ENCODE assay signal across 14 cellular contexts in genomic region chr4:184457530-184458249, GRCh38. TPM values are rescaled to one million over a fixed set of nuclear protein-coding genes. Genes with fewer than 3 reads are reported as not detected.
DNase-seq lines count a peak whose midpoint lies in the region; ATAC-seq lines count a peak whose summit lies in the region.
"Had no signal": no experiment of that assay in that cellular context is flagged by ENCODE, and none has a peak within 500 bp of the region (broad histone marks: within the 10 kb centered on the region; RNA-seq: fewer than 3 reads in every experiment).

No MANE protein-coding gene starts in this region.

- peak; percentile 34 for ATAC-seq in HG03521 (IDR thresholded peaks at IDR 0.05; ENCODE audit: unreplicated experiment)
- no peak for ATAC-seq in central memory CD8-positive, alpha-beta T cell (replicated peaks; ENCODE audit: extremely low read depth, poor library complexity, severe bottlenecking)
- peak; percentile 59 to 65 for ATAC-seq in stimulated activated naive B cell treated with anti-CD40 and anti-IgM and Interleukin-4, amounts not matched to agents 10 μg/mL and 1 μg/mL and 100 μg/mL, for 72 hours (replicated peaks)
- ATAC-seq in GM19463 (IDR thresholded peaks at IDR 0.05; ENCODE audit: unreplicated experiment), result no peak
- no peak for ATAC-seq in GM19455 (IDR thresholded peaks at IDR 0.05; ENCODE audit: unreplicated experiment)
- ATAC-seq: foreskin keratinocyte had no signal

- no peaks in the 10 kb centered on the region for H3K9me3 Mint-ChIP-seq in activated naive CD8-positive, alpha-beta T cell (ENCODE audit: low read depth)
- H3K9me3 Mint-ChIP-seq in activated naive CD8-positive, alpha-beta T cell treated with anti-CD3 and anti-CD28 coated beads for 36 hours, result no peaks in the 10 kb centered on the region
- no peaks in the 10 kb centered on the region for H3K9me3 Mint-ChIP-seq in central memory CD8-positive, alpha-beta T cell
- H3K9me3 Mint-ChIP-seq in stimulated activated naive B cell treated with anti-CD40 and anti-IgM and Interleukin-4, amounts not matched to agents 10 μg/mL and 1 μg/mL and 100 μg/mL, for 72 hours, result no peaks in the 10 kb centered on the region

- DNase-seq in activated naive CD8-positive, alpha-beta T cell treated with anti-CD3 and anti-CD28 coated beads for 36 hours, result no peak
- no peak for DNase-seq in central memory CD8-positive, alpha-beta T cell (ENCODE audit: low spot score in 2 of 2)
- DNase-seq in stimulated activated naive B cell treated with anti-CD40 and anti-IgM and Interleukin-4, amounts not matched to agents 10 μg/mL and 1 μg/mL and 100 μg/mL, for 72 hours, result no peak
- DNase-seq in NCI-H446 treated with DMSO at 0.1 percent for 48 hours (lab: John Stamatoyannopoulos, UW), result no peak
- DNase-seq: AML-193; central memory CD4-positive, alpha-beta T cell; foreskin keratinocyte; mesenchymal stem cell; NCI-H1436; stomach had no signal

- H3K27ac Mint-ChIP-seq in activated naive CD8-positive, alpha-beta T cell, result peak overlapping the region; percentile 91
- H3K27ac Mint-ChIP-seq in activated naive CD8-positive, alpha-beta T cell treated with anti-CD3 and anti-CD28 coated beads for 36 hours, result no peak overlapping the region
- peak overlapping the region; percentile 81 for H3K27ac Mint-ChIP-seq in central memory CD8-positive, alpha-beta T cell (ENCODE audit: low read depth)
- peak overlapping the region; percentile 72 for H3K27ac Mint-ChIP-seq in stimulated activated naive B cell treated with anti-CD40 and anti-IgM and Interleukin-4, amounts not matched to agents 10 μg/mL and 1 μg/mL and 100 μg/mL, for 72 hours

- no peaks in the 10 kb centered on the region for H3K27me3 Mint-ChIP-seq in activated naive CD8-positive, alpha-beta T cell
- H3K27me3 Mint-ChIP-seq in activated naive CD8-positive, alpha-beta T cell treated with anti-CD3 and anti-CD28 coated beads for 36 hours, result no peaks in the 10 kb centered on the region
- no peaks in the 10 kb centered on the region for H3K27me3 Mint-ChIP-seq in central memory CD8-positive, alpha-beta T cell
- H3K27me3 Mint-ChIP-seq in stimulated activated naive B cell treated with anti-CD40 and anti-IgM and Interleukin-4, amounts not matched to agents 10 μg/mL and 1 μg/mL and 100 μg/mL, for 72 hours, result no peaks in the 10 kb centered on the region

- peaks cover 91% of the 10 kb centered on the region for H3K4me1 Mint-ChIP-seq in activated naive CD8-positive, alpha-beta T cell (ENCODE audit: low read depth)
- peaks cover 69% of the 10 kb centered on the region for H3K4me1 Mint-ChIP-seq in activated naive CD8-positive, alpha-beta T cell treated with anti-CD3 and anti-CD28 coated beads for 36 hours
- H3K4me1 Mint-ChIP-seq in central memory CD8-positive, alpha-beta T cell, result peaks cover 83% of the 10 kb centered on the region
- peaks cover 58 to 96% of the 10 kb centered on the region in 2 donors for H3K4me1 Mint-ChIP-seq in stimulated activated naive B cell treated with anti-CD40 and anti-IgM and Interleukin-4, amounts not matched to agents 10 μg/mL and 1 μg/mL and 100 μg/mL, for 72 hours

- H3K36me3 Mint-ChIP-seq in activated naive CD8-positive, alpha-beta T cell, result no peaks in the 10 kb centered on the region
- H3K36me3 Mint-ChIP-seq in activated naive CD8-positive, alpha-beta T cell treated with anti-CD3 and anti-CD28 coated beads for 36 hours, result peaks cover 17% of the 10 kb centered on the region
- H3K36me3 Mint-ChIP-seq in central memory CD8-positive, alpha-beta T cell (ENCODE audit: insufficient read depth), result peaks cover 2% of the 10 kb centered on the region
- H3K36me3 Mint-ChIP-seq in stimulated activated naive B cell treated with anti-CD40 and anti-IgM and Interleukin-4, amounts not matched to agents 10 μg/mL and 1 μg/mL and 100 μg/mL, for 72 hours, result peaks cover 25 to 48% of the 10 kb centered on the region in 2 donors

- H3K4me3 Mint-ChIP-seq in activated naive CD8-positive, alpha-beta T cell, result no peak overlapping the region
- H3K4me3 Mint-ChIP-seq in activated naive CD8-positive, alpha-beta T cell treated with anti-CD3 and anti-CD28 coated beads for 36 hours, result no peak overlapping the region
- H3K4me3 Mint-ChIP-seq in central memory CD8-positive, alpha-beta T cell, result no peak overlapping the region
- H3K4me3 Mint-ChIP-seq in stimulated activated naive B cell treated with anti-CD40 and anti-IgM and Interleukin-4, amounts not matched to agents 10 μg/mL and 1 μg/mL and 100 μg/mL, for 72 hours, result peak overlapping the region; percentile 44 to 60

RNA-seq across cellular contexts. Expression of gene IRF2, which starts 16.7 kb away (rescaled TPM):
- 10 to 100 TPM; 49.1 to 61.4 TPM for total RNA-seq in activated naive CD8-positive, alpha-beta T cell treated with anti-CD3 and anti-CD28 coated beads for 36 hours

Comparison
In these comparisons a context has a peak if more than half of its experiments do, and no peak if none do; other contexts are left out.
1. H3K4me3 Mint-ChIP-seq: peak in stimulated activated naive B cell treated with anti-CD40 and anti-IgM and Interleukin-4, amounts not matched to agents 10 μg/mL and 1 μg/mL and 100 μg/mL, for 72 hours (2 of 2); none in activated naive CD8-positive, alpha-beta T cell (single experiment), activated naive CD8-positive, alpha-beta T cell treated with anti-CD3 and anti-CD28 coated beads for 36 hours (single experiment) and central memory CD8-positive, alpha-beta T cell (single experiment).
2. ATAC-seq: peak in HG03521 (single experiment) and stimulated activated naive B cell treated with anti-CD40 and anti-IgM and Interleukin-4, amounts not matched to agents 10 μg/mL and 1 μg/mL and 100 μg/mL, for 72 hours (2 of 2); none in central memory CD8-positive, alpha-beta T cell (single experiment), GM19463 (single experiment) and GM19455 (single experiment).